Comparison of ENCODE assay signal across 9 cellular contexts in the genomic region with DNA sequence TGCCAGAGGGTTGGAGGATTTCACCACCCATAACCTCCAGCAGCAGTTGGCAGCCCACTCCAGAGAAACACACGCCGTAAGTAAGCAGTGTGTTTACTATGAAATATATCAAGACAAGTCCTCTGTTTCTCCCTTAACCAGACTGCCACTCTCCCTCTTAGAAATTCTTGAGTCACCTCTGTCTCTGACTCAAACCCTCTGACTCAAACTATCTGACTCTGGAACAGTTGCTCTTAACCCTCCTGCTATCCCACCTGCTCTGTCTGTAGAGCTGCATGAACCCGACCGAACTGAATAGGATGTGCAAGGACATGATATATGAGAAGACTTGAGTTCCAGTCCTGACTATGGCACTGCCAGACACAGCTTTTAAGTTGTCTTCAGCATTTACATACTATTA. TPM values are rescaled to one million over a fixed set of nuclear protein-coding genes. Genes with fewer than 3 reads are reported as not detected.
DNase-seq lines count a peak whose midpoint lies in the region; ATAC-seq and TF ChIP-seq lines count a peak whose summit lies in the region.
"Had no signal": no experiment of that assay in that cellular context is flagged by ENCODE, and none has a peak within 500 bp of the region (broad histone marks: within the 10 kb centered on the region; RNA-seq: fewer than 3 reads in every experiment).

No MANE protein-coding gene starts in this region.

- H3K79me2 ChIP-seq in SU-DHL-6 (ENCODE audit: insufficient read depth, low read length), result peaks cover 38% of the 10 kb centered on the region

- TF ChIP-seq POLR2A in breast epithelium (IDR thresholded peaks at IDR 0.05), result no peak

- H3K27ac ChIP-seq in breast epithelium (no peak overlapping the region), SU-DHL-6 (ENCODE audit: low read depth, low read length) (no peak overlapping the region), ascending aorta (no peak overlapping the region), right atrium auricular region (no peak overlapping the region)

- peak overlapping the region; percentile 98 for H3K4me2 ChIP-seq in SU-DHL-6 (ENCODE audit: low read depth, low read length, poor library complexity, severe bottlenecking)

- no peaks in the 10 kb centered on the region for H3K36me3 ChIP-seq in breast epithelium
- H3K36me3 ChIP-seq in SU-DHL-6 (ENCODE audit: low read length), result no peaks in the 10 kb centered on the region
- H3K36me3 ChIP-seq in ascending aorta, result peaks cover 23 to 33% of the 10 kb centered on the region in 2 donors
- peaks cover 34% of the 10 kb centered on the region for H3K36me3 ChIP-seq in right atrium auricular region

- H3K9me3 ChIP-seq in breast epithelium (no peaks in the 10 kb centered on the region), SU-DHL-6 (ENCODE audit: insufficient read depth, low read length) (no peaks in the 10 kb centered on the region), ascending aorta (no peaks in the 10 kb centered on the region), right atrium auricular region (no peaks in the 10 kb centered on the region)

- no peak overlapping the region for H3K4me3 ChIP-seq in breast epithelium
- H3K4me3 ChIP-seq in SU-DHL-6 (ENCODE audit: insufficient read depth, low read length, poor library complexity, severe bottlenecking), result no peak overlapping the region
- H3K4me3 ChIP-seq in fibroblast of the aortic adventitia (ENCODE audit: low read depth, low read length), result no peak overlapping the region
- no peak overlapping the region for H3K4me3 ChIP-seq in ascending aorta
- no peak overlapping the region for H3K4me3 ChIP-seq in right atrium auricular region

- no peaks in the 10 kb centered on the region for H3K27me3 ChIP-seq in breast epithelium
- no peaks in the 10 kb centered on the region for H3K27me3 ChIP-seq in SU-DHL-6 (ENCODE audit: low read length)
- H3K27me3 ChIP-seq in ascending aorta, result no peaks in the 10 kb centered on the region
- H3K27me3 ChIP-seq in right atrium auricular region, result no peaks in the 10 kb centered on the region

- H3K36me3 Mint-ChIP-seq in MCF 10A (ENCODE audit: insufficient read depth, unreplicated experiment), result no peaks in the 10 kb centered on the region
- peaks cover 7% of the 10 kb centered on the region for H3K36me3 Mint-ChIP-seq in type B pancreatic cell

- no peak for ATAC-seq in GM19397 (IDR thresholded peaks at IDR 0.05; ENCODE audit: unreplicated experiment)

- H3K27ac Mint-ChIP-seq in MCF 10A (ENCODE audit: low read depth, unreplicated experiment) (no peak overlapping the region), type B pancreatic cell (no peak overlapping the region)

- TF ChIP-seq CTCF in MCF 10A (IDR thresholded peaks at IDR 0.05; ENCODE audit: unreplicated experiment) (no peak), breast epithelium (IDR thresholded peaks at IDR 0.05) (no peak), SU-DHL-6 (IDR thresholded peaks at IDR 0.05; ENCODE audit: insufficient read depth, low read length, poor library complexity, severe bottlenecking) (no peak), fibroblast of the aortic adventitia (IDR thresholded peaks at IDR 0.05; ENCODE audit: insufficient read depth, low read length) (no peak), type B pancreatic cell (conservative IDR thresholded peaks at IDR 0.05) (no peak), ascending aorta (IDR thresholded peaks at IDR 0.05) (no peak), right atrium auricular region (IDR thresholded peaks at IDR 0.05) (no peak)

- H3K4me1 ChIP-seq in breast epithelium (no peaks in the 10 kb centered on the region), ascending aorta (peaks cover 0 to 14% of the 10 kb centered on the region in 2 donors), right atrium auricular region (peaks cover 0 to 25% of the 10 kb centered on the region in 2 donors)

- intact Hi-C loops in MCF 10A (cut with micrococcal nuclease) (no loop called here), breast epithelium (cut with DNase I; ENCODE audit: low total_unique reads) (no loop called here), ascending aorta (cut with DNase I) (loop anchor here (5.0 kb wide), 2 partner anchors 40 to 55 kb away; no protein-coding TSS in a partner anchor)

- H3K27me3 Mint-ChIP-seq in MCF 10A (ENCODE audit: insufficient read depth, unreplicated experiment), result no peaks in the 10 kb centered on the region
- no peaks in the 10 kb centered on the region for H3K27me3 Mint-ChIP-seq in type B pancreatic cell

- H3K4me1 Mint-ChIP-seq in MCF 10A (ENCODE audit: insufficient read depth, unreplicated experiment), result peaks cover 20% of the 10 kb centered on the region
- peaks cover 16% of the 10 kb centered on the region for H3K4me1 Mint-ChIP-seq in type B pancreatic cell (ENCODE audit: unreplicated experiment)

- 0 out of 2 replicates have a peak, but pooled peaks cover 5% of the 10 kb centered on the region for H3F3A ChIP-seq in SU-DHL-6 (ENCODE audit: insufficient read depth)

- DNase-seq in MCF 10A (ENCODE audit: unreplicated experiment) (peak; percentile 66), breast epithelium (ENCODE audit: low spot score in 2 of 2) (no peak), fibroblast of the aortic adventitia (ENCODE audit: low read depth) (peak; percentile 34), type B pancreatic cell (ENCODE audit: extremely low spot score, unreplicated experiment) (no peak), ascending aorta (ENCODE audit: low spot score in 2 of 2) (no peak), right atrium auricular region (ENCODE audit: low spot score) (no peak)
- DNase-seq: GF-D8 had no signal

- H3K9me3 Mint-ChIP-seq in MCF 10A (ENCODE audit: unreplicated experiment), result no peaks in the 10 kb centered on the region
- H3K9me3 Mint-ChIP-seq in type B pancreatic cell, result no peaks in the 10 kb centered on the region

- peak overlapping the region; percentile 89 for H3K4me3 Mint-ChIP-seq in MCF 10A (ENCODE audit: unreplicated experiment)
- peak overlapping the region; percentile 98 for H3K4me3 Mint-ChIP-seq in type B pancreatic cell

- CTCF ChIA-PET in MCF 10A (lab: Yijun Ruan, JAX), result interaction anchor here (0.6 to 0.8 kb wide), 2 partner anchors 24 to 59 kb away, joined by 3 read pairs; no protein-coding TSS in a partner anchor

- H3K9ac ChIP-seq in SU-DHL-6 (ENCODE audit: low read length), result 0 out of 2 replicates have a peak overlapping the region, but pooled peaks have one; percentile 82

- H2AFZ ChIP-seq in SU-DHL-6 (ENCODE audit: low read depth, low read length, severe bottlenecking), result no peak overlapping the region

- H4K20me1 ChIP-seq in SU-DHL-6 (ENCODE audit: low read depth, low read length), result no peaks in the 10 kb centered on the region

- H3K9me2 ChIP-seq in SU-DHL-6 (replicated peaks; ENCODE audit: insufficient read depth, low read length), result no peaks in the 10 kb centered on the region

- BruUV-seq in MCF 10A (replicated peaks; lab: Mats Ljungman, UMichigan), result no TSS peak

- POLR2A ChIA-PET in MCF 10A (lab: Yijun Ruan, JAX), result interaction anchor here (0.5 to 3.1 kb wide), 5 partner anchors 43 to 244 kb away, joined by 3 to 25 read pairs (median 4); a partner anchor contains a TSS

RNA-seq across cellular contexts. Expression of a gene that starts 14.1 kb away (rescaled TPM):
- total RNA-seq in MCF 10A (2022) (4.7 and 5.9 TPM in 2 replicates), breast epithelium (10 to 100 TPM; 21.3 to 34.1 (median 25.6) TPM), fibroblast of the aortic adventitia (ENCODE audit: low replicate concordance) (26.8 and 35.5 TPM in 2 replicates), type B pancreatic cell (ENCODE audit: low replicate concordance) (16.1 and 19.3 TPM in 2 replicates), ascending aorta (11.7 TPM), right atrium auricular region (10 to 100 TPM; 13.2 to 16.7 TPM)

RNA-seq across cellular contexts. Expression of a gene that starts 57.1 kb away (rescaled TPM):
- total RNA-seq in MCF 10A (2022) (55.6 and 61.7 TPM in 2 replicates), breast epithelium (10 to 100 TPM; 51.8 to 61.8 (median 54.4) TPM), fibroblast of the aortic adventitia (ENCODE audit: low replicate concordance) (75.2 and 87.7 TPM in 2 replicates), type B pancreatic cell (ENCODE audit: low replicate concordance) (56.1 and 86.5 TPM in 2 replicates), ascending aorta (20.3 TPM), right atrium auricular region (10 to 100 TPM; 20.4 to 22.1 TPM)

Comparison
In these comparisons a context has a peak if more than half of its experiments do, and no peak if none do; other contexts are left out.
1. DNase-seq: peak in MCF 10A (single experiment) and fibroblast of the aortic adventitia (single experiment); none in breast epithelium (0 of 2), type B pancreatic cell (single experiment), ascending aorta (0 of 2) and right atrium auricular region (single experiment).